ENCODE assay signal across 12 cellular contexts in genomic region chr3:175146258-175146657, GRCh38.
DNase-seq lines count a peak whose midpoint lies in the region; ATAC-seq and TF ChIP-seq lines count a peak whose summit lies in the region.
"Had no signal": no experiment of that assay in that cellular context is flagged by ENCODE, and none has a peak within 500 bp of the region (broad histone marks: within the 10 kb centered on the region; RNA-seq: fewer than 3 reads in every experiment).

No MANE protein-coding gene starts in this region.

- H2BK12ac ChIP-seq in mesenchymal stem cell (ENCODE audit: low read length in 2 of 2): no peak overlapping the region

- no peak overlapping the region for H3K9ac ChIP-seq in mesenchymal stem cell (ENCODE audit: low read length)

- H3K27me3 ChIP-seq in BJ (ENCODE audit: control insufficient read depth, insufficient read depth, low read length): no peaks in the 10 kb centered on the region
- no peaks in the 10 kb centered on the region for H3K27me3 ChIP-seq in brain microvascular endothelial cell (replicated peaks)
- no peaks in the 10 kb centered on the region for H3K27me3 ChIP-seq in mesenchymal stem cell (ENCODE audit: control insufficient read depth in 1 of 2, insufficient read depth in 1 of 2, low read length in 2 of 2)
- H3K27me3 ChIP-seq in body of pancreas: no peaks in the 10 kb centered on the region

- TF ChIP-seq CTCF in BJ (IDR thresholded peaks at IDR 0.05; ENCODE audit: insufficient read depth, low read depth, low read length) (peak; percentile 41), brain microvascular endothelial cell (IDR thresholded peaks at IDR 0.05; ENCODE audit: low read depth, low read length, missing control alignments) (peak; percentile 47), body of pancreas (IDR thresholded peaks at IDR 0.05) (no peak)

- no peak overlapping the region for H4K8ac ChIP-seq in mesenchymal stem cell (ENCODE audit: low read length)

- no peak overlapping the region for H2BK15ac ChIP-seq in mesenchymal stem cell (ENCODE audit: low read depth, poor library complexity, severe bottlenecking)

- H2BK5ac ChIP-seq in mesenchymal stem cell (ENCODE audit: low read depth, low read length, poor library complexity, severe bottlenecking): no peak overlapping the region

- H4K91ac ChIP-seq in mesenchymal stem cell (ENCODE audit: low read length): no peak overlapping the region

- CTCF ChIA-PET in BJ (lab: Yijun Ruan, JAX): interaction anchor here (1.1 to 1.5 kb wide), 3 partner anchors 9 to 33 kb away, joined by 3 to 6 read pairs (median 3); no protein-coding TSS in a partner anchor

- H3K36me3 ChIP-seq in BJ (ENCODE audit: control insufficient read depth, insufficient read depth, low read length) (no peaks in the 10 kb centered on the region), brain microvascular endothelial cell (replicated peaks) (no peaks in the 10 kb centered on the region), mesenchymal stem cell (ENCODE audit: control insufficient read depth in 1 of 2, insufficient read depth in 2 of 2, low read depth in 1 of 2, low read length in 2 of 2) (no peaks in the 10 kb centered on the region), body of pancreas (replicated peaks in 1 of 2; ENCODE audit: insufficient read depth in 1 of 2, low read depth in 2 of 2) (no peaks in the 10 kb centered on the region)

- no peak overlapping the region for H2AFZ ChIP-seq in mesenchymal stem cell (ENCODE audit: low read depth, low read length)

- no peak for TF ChIP-seq EP300 in Ishikawa (IDR thresholded peaks at IDR 0.05; ENCODE audit: borderline replicate concordance)

- no peak overlapping the region for H3K23ac ChIP-seq in mesenchymal stem cell (ENCODE audit: low read length in 2 of 2)

- no peak overlapping the region for H3K4ac ChIP-seq in mesenchymal stem cell (ENCODE audit: low read depth in 1 of 2, low read length in 2 of 2)

- peak; percentile 17; the same call in 1 of the 2 replicates for TF ChIP-seq RAD21 in Ishikawa (IDR thresholded peaks at IDR 0.05; ENCODE audit: low read depth)

- H3K4me2 ChIP-seq in mesenchymal stem cell (ENCODE audit: low read length, poor library complexity, severe bottlenecking): no peak overlapping the region

- POLR2A ChIA-PET in BJ (lab: Charles Lee): no interaction called here

- H3K27ac ChIP-seq in brain microvascular endothelial cell: no peak overlapping the region
- no peak overlapping the region for H3K27ac ChIP-seq in mesenchymal stem cell (ENCODE audit: low read length, poor library complexity, severe bottlenecking)
- no peak overlapping the region for H3K27ac ChIP-seq in body of pancreas
- H3K27ac ChIP-seq: psoas muscle had no signal

- no peak overlapping the region for H2AK5ac ChIP-seq in mesenchymal stem cell (ENCODE audit: low read length, severe bottlenecking)

- no peak overlapping the region for H2BK120ac ChIP-seq in mesenchymal stem cell (ENCODE audit: low read depth, low read length)

- DNase-seq in BJ (ENCODE audit: low read depth) (no peak), brain microvascular endothelial cell (peak; percentile 27), mesenchymal stem cell (peak; percentile 27), GM19240 (ENCODE audit: insufficient read length, low spot score) (no peak), body of pancreas (no peak), amygdala (lab: John Stamatoyannopoulos, UW) (no peak), NCI-H187 (lab: John Stamatoyannopoulos, UW) (no peak)
- DNase-seq: activated naive CD4-positive, alpha-beta T cell; NCI-H187 treated with DMSO at 0.1 percent for 48 hours; psoas muscle had no signal

- H3K9me3 ChIP-seq in mesenchymal stem cell (ENCODE audit: control insufficient read depth, low read length) (no peaks in the 10 kb centered on the region), body of pancreas (no peaks in the 10 kb centered on the region)
- H3K9me3 ChIP-seq: psoas muscle had no signal

- in situ Hi-C loops in brain microvascular endothelial cell (cut with HindIII; ENCODE audit: low pct_ligation_motif_present, low sequenced_read_pairs): no loop called here

- H3K18ac ChIP-seq in mesenchymal stem cell (ENCODE audit: low read depth in 1 of 2, low read length in 2 of 2): no peak overlapping the region

- H3K4me3 ChIP-seq in BJ (ENCODE audit: low read depth, low read length) (no peak overlapping the region), brain microvascular endothelial cell (ENCODE audit: low read depth, low read length) (no peak overlapping the region), mesenchymal stem cell (ENCODE audit: insufficient read depth in 1 of 2, low read depth in 1 of 2, low read length in 2 of 2) (no peak overlapping the region), body of pancreas (no peak overlapping the region)
- H3K4me3 ChIP-seq: psoas muscle had no signal

- no peak for ATAC-seq in body of pancreas
- ATAC-seq: activated CD4-positive, CD25-positive, alpha-beta regulatory T cell treated with anti-CD3 and anti-CD28 coated beads, Interleukin-2, amount 50 U/mL, for 24 hours; psoas muscle had no signal

- H3K14ac ChIP-seq in mesenchymal stem cell (ENCODE audit: low read length in 2 of 2): no peak overlapping the region

- 57% methylated on average over 1 of the region's 1 CpG for WGBS in mesenchymal stem cell
- WGBS in body of pancreas, 2 donors: 62 to 73% methylated on average over 1 of the region's 1 CpG

- intact Hi-C loops in body of pancreas (cut with DNase I): no loop called here

- TF ChIP-seq POLR2A in body of pancreas (IDR thresholded peaks at IDR 0.05): no peak

- no peaks in the 10 kb centered on the region for H3K4me1 ChIP-seq in mesenchymal stem cell (ENCODE audit: control insufficient read depth, insufficient read depth, low read depth, low read length)
- peaks cover 6% of the 10 kb centered on the region for H3K4me1 ChIP-seq in body of pancreas
- H3K4me1 ChIP-seq: psoas muscle had no signal

- no peaks in the 10 kb centered on the region for H3K79me1 ChIP-seq in mesenchymal stem cell (replicated peaks; ENCODE audit: low read length, poor library complexity, severe bottlenecking)

TF ChIP-seq in Ishikawa, 13 proteins besides CTCF, POLR2A, EP300 and RAD21:
- TF ChIP-seq MAX (IDR thresholded peaks at IDR 0.05) (no peak), CREB1 (IDR thresholded peaks at IDR 0.05; ENCODE audit: low read depth) (no peak), TEAD4 (IDR thresholded peaks at IDR 0.05) (no peak), TAF1 (IDR thresholded peaks at IDR 0.05; ENCODE audit: low read depth) (no peak), TCF12 (IDR thresholded peaks at IDR 0.05; ENCODE audit: low read depth) (no peak), FOXM1 (IDR thresholded peaks at IDR 0.05; ENCODE audit: borderline replicate concordance, low read depth) (no peak), EGR1 (IDR thresholded peaks at IDR 0.05) (no peak), CEBPB (IDR thresholded peaks at IDR 0.05) (no peak), ZBTB7A (IDR thresholded peaks at IDR 0.05; ENCODE audit: low read depth) (no peak), NFIC (IDR thresholded peaks at IDR 0.05) (no peak), YY1 (IDR thresholded peaks at IDR 0.05; ENCODE audit: low read depth) (no peak)
- TF ChIP-seq, protein P1, sequence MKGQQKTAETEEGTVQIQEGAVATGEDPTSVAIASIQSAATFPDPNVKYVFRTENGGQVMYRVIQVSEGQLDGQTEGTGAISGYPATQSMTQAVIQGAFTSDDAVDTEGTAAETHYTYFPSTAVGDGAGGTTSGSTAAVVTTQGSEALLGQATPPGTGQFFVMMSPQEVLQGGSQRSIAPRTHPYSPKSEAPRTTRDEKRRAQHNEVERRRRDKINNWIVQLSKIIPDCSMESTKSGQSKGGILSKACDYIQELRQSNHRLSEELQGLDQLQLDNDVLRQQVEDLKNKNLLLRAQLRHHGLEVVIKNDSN (IDR thresholded peaks at IDR 0.05): no peak
- TF ChIP-seq, protein P2, sequence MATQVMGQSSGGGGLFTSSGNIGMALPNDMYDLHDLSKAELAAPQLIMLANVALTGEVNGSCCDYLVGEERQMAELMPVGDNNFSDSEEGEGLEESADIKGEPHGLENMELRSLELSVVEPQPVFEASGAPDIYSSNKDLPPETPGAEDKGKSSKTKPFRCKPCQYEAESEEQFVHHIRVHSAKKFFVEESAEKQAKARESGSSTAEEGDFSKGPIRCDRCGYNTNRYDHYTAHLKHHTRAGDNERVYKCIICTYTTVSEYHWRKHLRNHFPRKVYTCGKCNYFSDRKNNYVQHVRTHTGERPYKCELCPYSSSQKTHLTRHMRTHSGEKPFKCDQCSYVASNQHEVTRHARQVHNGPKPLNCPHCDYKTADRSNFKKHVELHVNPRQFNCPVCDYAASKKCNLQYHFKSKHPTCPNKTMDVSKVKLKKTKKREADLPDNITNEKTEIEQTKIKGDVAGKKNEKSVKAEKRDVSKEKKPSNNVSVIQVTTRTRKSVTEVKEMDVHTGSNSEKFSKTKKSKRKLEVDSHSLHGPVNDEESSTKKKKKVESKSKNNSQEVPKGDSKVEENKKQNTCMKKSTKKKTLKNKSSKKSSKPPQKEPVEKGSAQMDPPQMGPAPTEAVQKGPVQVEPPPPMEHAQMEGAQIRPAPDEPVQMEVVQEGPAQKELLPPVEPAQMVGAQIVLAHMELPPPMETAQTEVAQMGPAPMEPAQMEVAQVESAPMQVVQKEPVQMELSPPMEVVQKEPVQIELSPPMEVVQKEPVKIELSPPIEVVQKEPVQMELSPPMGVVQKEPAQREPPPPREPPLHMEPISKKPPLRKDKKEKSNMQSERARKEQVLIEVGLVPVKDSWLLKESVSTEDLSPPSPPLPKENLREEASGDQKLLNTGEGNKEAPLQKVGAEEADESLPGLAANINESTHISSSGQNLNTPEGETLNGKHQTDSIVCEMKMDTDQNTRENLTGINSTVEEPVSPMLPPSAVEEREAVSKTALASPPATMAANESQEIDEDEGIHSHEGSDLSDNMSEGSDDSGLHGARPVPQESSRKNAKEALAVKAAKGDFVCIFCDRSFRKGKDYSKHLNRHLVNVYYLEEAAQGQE (IDR thresholded peaks at IDR 0.05; ENCODE audit: low read depth): no peak

Comparison
In these comparisons a context has a peak if more than half of its experiments do, and no peak if none do; other contexts are left out.
1. DNase-seq: peak in brain microvascular endothelial cell (single experiment) and mesenchymal stem cell (single experiment); none in BJ (single experiment), GM19240 (single experiment), body of pancreas (0 of 4), amygdala (0 of 56) and NCI-H187 (0 of 2).
2. CTCF ChIP-seq: peak in BJ (single experiment) and brain microvascular endothelial cell (single experiment); none in body of pancreas (0 of 7).